ENCODE assay signal across 26 cellular contexts in genomic region chr15:86009727-86010126, GRCh38.
"Had no signal": no experiment of that assay in that cellular context is flagged by ENCODE, and none has a peak within 500 bp of the region (broad histone marks: within the 10 kb centered on the region; RNA-seq: fewer than 3 reads in every experiment).

No MANE protein-coding gene starts in this region.

- H3K9me3 Mint-ChIP-seq: activated CD4-positive, alpha-beta memory T cell treated with anti-CD3 and anti-CD28 coated beads for 36 hours; activated naive CD8-positive, alpha-beta T cell treated with anti-CD3 and anti-CD28 coated beads for 36 hours; effector memory CD8-positive, alpha-beta T cell; immature natural killer cell; neural crest cell had no signal

- DNase-seq: activated CD4-positive, alpha-beta memory T cell treated with anti-CD3 and anti-CD28 coated beads for 36 hours; activated CD4-positive, alpha-beta T cell treated with anti-CD3 and anti-CD28 coated beads for 48 hours; activated CD4-positive, CD25-positive, alpha-beta regulatory T cell; activated naive CD4-positive, alpha-beta T cell treated with Interleukin-2 at 50 U/mL for 16 hours; activated naive CD8-positive, alpha-beta T cell treated with anti-CD3 and anti-CD28 coated beads for 36 hours; activated T-cell treated with anti-CD3 and anti-CD28 coated beads, Interleukin-2, amount 50 U/mL, for 48 hours; colonic mucosa; dorsolateral prefrontal cortex; effector memory CD8-positive, alpha-beta T cell; foreskin melanocyte; glutamatergic neuron; immature natural killer cell; lower lobe of right lung; mesendoderm; naive thymus-derived CD4-positive, alpha-beta T cell; stimulated activated CD4-positive, alpha-beta T cell treated with anti-CD3 and anti-CD28 coated beads, Interleukin-2, amount 100 ng/mL, for 48 hours; stimulated activated naive CD8-positive, alpha-beta T cell treated with anti-CD3 and anti-CD28 coated beads, Interleukin-15, Interleukin-2, amounts not matched to agents 100 U/mL and 50 U/mL, for 24 hours; substantia nigra; T-helper 9 cell; thyroid gland; upper lobe of right lung had no signal

- H3K4me2 ChIP-seq: hepatocyte had no signal

- H3K27ac Mint-ChIP-seq: activated CD4-positive, alpha-beta memory T cell treated with anti-CD3 and anti-CD28 coated beads for 36 hours; activated naive CD8-positive, alpha-beta T cell treated with anti-CD3 and anti-CD28 coated beads for 36 hours; effector memory CD8-positive, alpha-beta T cell; immature natural killer cell; naive thymus-derived CD4-positive, alpha-beta T cell had no signal

- H3K36me3 ChIP-seq: colonic mucosa, lower lobe of right lung, thyroid gland, upper lobe of right lung had no signal

- H3K9me3 ChIP-seq: colonic mucosa, lower lobe of right lung, thyroid gland, upper lobe of right lung had no signal

- H3K27me3 ChIP-seq: colonic mucosa, hepatocyte, thyroid gland, upper lobe of right lung had no signal

- H3K27ac ChIP-seq: colonic mucosa, dorsolateral prefrontal cortex, hepatocyte, lower lobe of right lung, thyroid gland, upper lobe of right lung had no signal

- H3K4me1 Mint-ChIP-seq: activated naive CD8-positive, alpha-beta T cell treated with anti-CD3 and anti-CD28 coated beads for 36 hours; immature natural killer cell; naive thymus-derived CD4-positive, alpha-beta T cell; neural crest cell had no signal

- H2AFZ ChIP-seq: hepatocyte had no signal

- H3K4me1 ChIP-seq: colonic mucosa, thyroid gland, upper lobe of right lung had no signal

- H3K4me3 Mint-ChIP-seq: activated CD4-positive, alpha-beta memory T cell treated with anti-CD3 and anti-CD28 coated beads for 36 hours; activated naive CD8-positive, alpha-beta T cell treated with anti-CD3 and anti-CD28 coated beads for 36 hours; effector memory CD8-positive, alpha-beta T cell; immature natural killer cell; naive thymus-derived CD4-positive, alpha-beta T cell; neural crest cell had no signal

- H3K4me3 ChIP-seq: colonic mucosa, dorsolateral prefrontal cortex, hepatocyte, lower lobe of right lung, thyroid gland, upper lobe of right lung had no signal

- ATAC-seq: effector memory CD8-positive, alpha-beta T cell; esophagus mucosa; lower lobe of right lung; naive thymus-derived CD4-positive, alpha-beta T cell; stimulated activated naive CD8-positive, alpha-beta T cell treated with anti-CD3 and anti-CD28 coated beads, Interleukin-15, Interleukin-2, amounts not matched to agents 100 U/mL and 50 U/mL, for 24 hours; upper lobe of right lung had no signal

- FAIRE-seq: bronchial epithelial cell, endothelial cell of umbilical vein had no signal

- H3K36me3 Mint-ChIP-seq: activated CD4-positive, alpha-beta memory T cell treated with anti-CD3 and anti-CD28 coated beads for 36 hours; activated naive CD8-positive, alpha-beta T cell treated with anti-CD3 and anti-CD28 coated beads for 36 hours; immature natural killer cell; naive thymus-derived CD4-positive, alpha-beta T cell had no signal

- H3K79me2 ChIP-seq: hepatocyte had no signal
